ENCODE assay signal across 19 cellular contexts in genomic region chr1:111497592-111497991, GRCh38. TPM values are rescaled to one million over a fixed set of nuclear protein-coding genes. Genes with fewer than 3 reads are reported as not detected.
A peak's percentile ranks its signal among the peaks of the same experiment; 100 is the strongest.
DNase-seq lines count a peak whose midpoint lies in the region; ATAC-seq lines count a peak whose summit lies in the region.
"Had no signal": no experiment of that assay in that cellular context is flagged by ENCODE, and none has a peak within 500 bp of the region (broad histone marks: within the 10 kb centered on the region; RNA-seq: fewer than 3 reads in every experiment).

No MANE protein-coding gene starts in this region.

- peaks cover 10 to 32% of the 10 kb centered on the region in 2 donors for H3K9me3 Mint-ChIP-seq in activated naive CD4-positive, alpha-beta T cell treated with anti-CD3 and anti-CD28 coated beads, Interleukin-2, amount 50 U/mL, for 72 hours
- H3K9me3 Mint-ChIP-seq in dendritic cell treated with granulocyte-macrophage colony-stimulating factor and Interleukin-4, amounts not matched to agents 40 ng/mL and 50 ng/mL, for 4 days, result peaks cover 25% of the 10 kb centered on the region

- ATAC-seq in activated naive CD4-positive, alpha-beta T cell treated with anti-CD3 and anti-CD28 coated beads, Interleukin-2, amount 50 U/mL, for 72 hours, result peak; percentile 73 to 87
- ATAC-seq in GM21737 (IDR thresholded peaks at IDR 0.05; ENCODE audit: unreplicated experiment), result no peak
- ATAC-seq: upper lobe of right lung had no signal

- H3K36me3 Mint-ChIP-seq in activated naive CD4-positive, alpha-beta T cell treated with anti-CD3 and anti-CD28 coated beads, Interleukin-2, amount 50 U/mL, for 72 hours, result peaks cover 0 to 37% of the 10 kb centered on the region in 2 donors
- peaks cover 43% of the 10 kb centered on the region for H3K36me3 Mint-ChIP-seq in dendritic cell treated with granulocyte-macrophage colony-stimulating factor and Interleukin-4, amounts not matched to agents 40 ng/mL and 50 ng/mL, for 4 days (ENCODE audit: low read depth)

- H3K27ac ChIP-seq in thymus (ENCODE audit: low read depth), result peak overlapping the region; percentile 8
- H3K27ac ChIP-seq: hepatocyte, skin epidermis, upper lobe of right lung had no signal

- H3K27me3 ChIP-seq in thymus (ENCODE audit: control insufficient read depth, insufficient read depth), result no peaks in the 10 kb centered on the region
- H3K27me3 ChIP-seq: upper lobe of right lung had no signal

- no peak overlapping the region for H3K4me3 ChIP-seq in thymus (ENCODE audit: low read length)
- H3K4me3 ChIP-seq: hepatocyte, skin epidermis, upper lobe of right lung had no signal

- no peaks in the 10 kb centered on the region for H3K9me3 ChIP-seq in thymus (ENCODE audit: control insufficient read depth)
- H3K9me3 ChIP-seq: upper lobe of right lung had no signal

- peaks cover 72% of the 10 kb centered on the region for H3K4me1 Mint-ChIP-seq in dendritic cell treated with granulocyte-macrophage colony-stimulating factor and Interleukin-4, amounts not matched to agents 40 ng/mL and 50 ng/mL, for 4 days (ENCODE audit: low read depth)

- no peaks in the 10 kb centered on the region for H3K36me3 ChIP-seq in thymus (ENCODE audit: control insufficient read depth, insufficient read depth)
- H3K36me3 ChIP-seq: upper lobe of right lung had no signal

- intact Hi-C loops in dendritic cell treated with granulocyte-macrophage colony-stimulating factor and Interleukin-4, amounts not matched to agents 40 ng/mL and 50 ng/mL, for 4 days (cut with micrococcal nuclease), result no loop called here

- peak overlapping the region; percentile 17 to 78 for H3K27ac Mint-ChIP-seq in activated naive CD4-positive, alpha-beta T cell treated with anti-CD3 and anti-CD28 coated beads, Interleukin-2, amount 50 U/mL, for 72 hours
- peak overlapping the region; percentile 72 for H3K27ac Mint-ChIP-seq in dendritic cell treated with granulocyte-macrophage colony-stimulating factor and Interleukin-4, amounts not matched to agents 40 ng/mL and 50 ng/mL, for 4 days

- DNase-seq in activated naive CD4-positive, alpha-beta T cell treated with anti-CD3 and anti-CD28 coated beads, Interleukin-2, amount 50 U/mL, for 72 hours (ENCODE audit: low spot score in 2 of 2), result no peak
- DNase-seq in activated naive CD4-positive, alpha-beta T cell treated with Interleukin-2 at 50 U/mL for 16 hours, result no peak
- DNase-seq in MV-4-11 (lab: John Stamatoyannopoulos, UW) (peak; percentile 91), COLO668 (lab: John Stamatoyannopoulos, UW; ENCODE audit: unreplicated experiment) (no peak)
- DNase-seq: activated CD4-positive, CD25-positive, alpha-beta regulatory T cell; caudate nucleus; foreskin melanocyte; HCEC 1CT; NCI-H1417 treated with DMSO at 0.1 percent for 48 hours; NCI-H526 treated with DMSO at 0.1 percent for 48 hours; upper lobe of right lung had no signal

- no peak overlapping the region for H3K4me3 Mint-ChIP-seq in dendritic cell treated with granulocyte-macrophage colony-stimulating factor and Interleukin-4, amounts not matched to agents 40 ng/mL and 50 ng/mL, for 4 days

- 84% methylated on average over 5 of the region's 5 CpGs for WGBS in thymus

- H3K4me1 ChIP-seq in thymus (ENCODE audit: control insufficient read depth, insufficient read depth, low read length), result no peaks in the 10 kb centered on the region

- H3K27me3 Mint-ChIP-seq in dendritic cell treated with granulocyte-macrophage colony-stimulating factor and Interleukin-4, amounts not matched to agents 40 ng/mL and 50 ng/mL, for 4 days, result no peaks in the 10 kb centered on the region

RNA-seq across cellular contexts. Expression of gene ADORA3, which starts 5.8 kb away (rescaled TPM):
- under 1 TPM in 1 of 2 donors, not detected in 1; 0.11 TPM for total RNA-seq in activated naive CD4-positive, alpha-beta T cell treated with anti-CD3 and anti-CD28 coated beads, Interleukin-2, amount 50 U/mL, for 72 hours
- 11.0 TPM for polyA plus RNA-seq in thymus
- total RNA-seq: activated CD8-positive, alpha-beta memory T cell treated with anti-CD3 and anti-CD28 coated beads for 36 hours; epithelial cell of proximal tubule; pulmonary artery endothelial cell had no signal

RNA-seq across cellular contexts. Expression of gene TMIGD3, which starts 5.8 kb away (rescaled TPM):
- not detected for total RNA-seq in activated naive CD4-positive, alpha-beta T cell treated with anti-CD3 and anti-CD28 coated beads, Interleukin-2, amount 50 U/mL, for 72 hours
- 28.2 TPM for polyA plus RNA-seq in thymus
- total RNA-seq: epithelial cell of proximal tubule, pulmonary artery endothelial cell had no signal

RNA-seq across cellular contexts. Expression of gene C1orf162, which starts 23.8 kb away (rescaled TPM):
- 1 to 10 TPM; 6.4 to 8.9 TPM for total RNA-seq in activated naive CD4-positive, alpha-beta T cell treated with anti-CD3 and anti-CD28 coated beads, Interleukin-2, amount 50 U/mL, for 72 hours
- 98.7 TPM for polyA plus RNA-seq in thymus
- total RNA-seq: epithelial cell of proximal tubule had no signal

RNA-seq across cellular contexts. Expression of gene ATP5PB, which starts 48.3 kb away (rescaled TPM):
- total RNA-seq in activated naive CD4-positive, alpha-beta T cell treated with anti-CD3 and anti-CD28 coated beads, Interleukin-2, amount 50 U/mL, for 72 hours, result 100 to 1,000 TPM; 320 to 332 TPM
- 311 TPM for polyA plus RNA-seq in thymus

RNA-seq across cellular contexts. Expression of gene WDR77, which starts 48.5 kb away (rescaled TPM):
- total RNA-seq in activated naive CD4-positive, alpha-beta T cell treated with anti-CD3 and anti-CD28 coated beads, Interleukin-2, amount 50 U/mL, for 72 hours, result 10 to 100 TPM; 33.9 to 39.2 TPM
- polyA plus RNA-seq in thymus, result 29.6 TPM
